ENCODE assay signal across 8 cellular contexts in the genomic region with DNA sequence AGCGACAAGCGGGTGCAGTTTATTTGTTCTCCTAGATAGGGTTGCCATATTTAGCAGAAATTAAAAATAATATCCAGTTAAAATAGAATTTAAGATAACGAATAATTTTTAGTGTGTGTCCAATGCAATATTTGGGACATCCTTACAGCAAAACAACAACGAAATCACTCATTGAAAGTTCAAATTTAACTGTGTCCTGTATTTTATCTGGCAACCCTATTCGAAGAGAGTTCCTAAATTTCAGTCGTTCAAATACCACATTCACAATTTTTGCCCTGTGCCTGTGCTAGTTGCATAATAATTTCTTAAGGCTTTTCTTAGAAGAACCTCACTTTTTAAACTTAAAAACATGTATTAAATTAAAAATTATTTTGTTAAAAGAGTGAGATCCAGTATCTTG. TPM values are rescaled to one million over a fixed set of nuclear protein-coding genes. Genes with fewer than 3 reads are reported as not detected.
A peak's percentile ranks its signal among the peaks of the same experiment; 100 is the strongest.
DNase-seq lines count a peak whose midpoint lies in the region; ATAC-seq and TF ChIP-seq lines count a peak whose summit lies in the region.

No MANE protein-coding gene starts in this region.

- intact Hi-C loops in gastrocnemius medialis (cut with DNase I; ENCODE audit: low total_unique reads), result loop anchor here (2.0 to 10.0 kb wide), 3 partner anchors 57 to 457 kb away; partner anchors contain the start of genes DCTN1 and TET3

- ATAC-seq in gastrocnemius medialis (no peak), HG03354 (IDR thresholded peaks at IDR 0.05; ENCODE audit: poor library complexity, severe bottlenecking, unreplicated experiment) (no peak), HG03469 (IDR thresholded peaks at IDR 0.05; ENCODE audit: unreplicated experiment) (no peak)

- peak overlapping the region; percentile 82 to 93 (median 91) for H3K27ac ChIP-seq in gastrocnemius medialis

- DNase-seq in foreskin fibroblast (no peak), gastrocnemius medialis (no peak)
- no peak for DNase-seq in stimulated activated CD4-positive, alpha-beta T cell treated with anti-CD3 and anti-CD28 coated beads, Interleukin-4, amount 100 ng/mL, for 24 hours
- DNase-seq in NK-92 treated with Interleukin-12 subunit alpha and Interleukin-12 subunit beta, amount 100 ng/mL, for 24 hours (lab: John Stamatoyannopoulos, UW), result no peak

- H3K4me3 ChIP-seq in GM12875 (ENCODE audit: low read depth, low read length), result peak overlapping the region; percentile 75
- peak overlapping the region; percentile 80 for H3K4me3 ChIP-seq in WI38 (ENCODE audit: low read depth, low read length)
- H3K4me3 ChIP-seq in foreskin fibroblast (ENCODE audit: low read depth in 1 of 2, low read length in 2 of 2), result peak overlapping the region; percentile 77 to 95
- peak overlapping the region; percentile 69 to 91 (median 82) for H3K4me3 ChIP-seq in gastrocnemius medialis

- peaks cover 15 to 17% of the 10 kb centered on the region in 2 donors for H3K4me1 ChIP-seq in gastrocnemius medialis

- in situ Hi-C loops in gastrocnemius medialis (cut with MboI; ENCODE audit: low sequenced_read_pairs in 4 of 4), result loop anchor here in 1 of 4 donors (10.0 kb wide), 1 partner anchor 103 kb away; the partner anchor contains the start of gene STAMBP

- TF ChIP-seq CTCF in GM12875 (IDR thresholded peaks at IDR 0.05; ENCODE audit: borderline replicate concordance, insufficient read depth, low read depth, low read length), result no peak
- TF ChIP-seq CTCF in WI38 (IDR thresholded peaks at IDR 0.05; ENCODE audit: low read depth, low read length), result no peak
- no peak for TF ChIP-seq CTCF in foreskin fibroblast (IDR thresholded peaks at IDR 0.05; ENCODE audit: low read depth, low read length)
- TF ChIP-seq CTCF in gastrocnemius medialis (IDR thresholded peaks at IDR 0.05 in 4 of 5, conservative IDR thresholded peaks at IDR 0.05 in 1 of 5), result no peak

- no peaks in the 10 kb centered on the region for H3K36me3 ChIP-seq in gastrocnemius medialis

- no peaks in the 10 kb centered on the region for H3K9me3 ChIP-seq in gastrocnemius medialis

- TF ChIP-seq POLR2A in gastrocnemius medialis (IDR thresholded peaks at IDR 0.05), result no peak

- H3K27me3 ChIP-seq in gastrocnemius medialis, result no peaks in the 10 kb centered on the region

RNA-seq across cellular contexts. Expression of gene DGUOK, which starts 0.7 kb away (rescaled TPM):
- 10 to 100 TPM; 10.2 to 25.2 (median 20.3) TPM for total RNA-seq in gastrocnemius medialis

RNA-seq across cellular contexts. Expression of gene ACTG2, which starts 34.5 kb away (rescaled TPM):
- 1 to 10 TPM in 3 of 4 donors, under 1 TPM in 1; 0.41 to 3.1 (median 1.9) TPM for total RNA-seq in gastrocnemius medialis

RNA-seq across cellular contexts. Expression of gene TET3, which starts 57.4 kb away (rescaled TPM):
- 1 to 10 TPM; 2.1 to 3.3 (median 2.9) TPM for total RNA-seq in gastrocnemius medialis
